ENCODE assay signal across 21 cellular contexts in genomic region chr6:129485746-129486145, GRCh38.
A peak's percentile ranks its signal among the peaks of the same experiment; 100 is the strongest.
DNase-seq lines count a peak whose midpoint lies in the region; ATAC-seq and TF ChIP-seq lines count a peak whose summit lies in the region.
"Had no signal": no experiment of that assay in that cellular context is flagged by ENCODE, and none has a peak within 500 bp of the region (broad histone marks: within the 10 kb centered on the region; RNA-seq: fewer than 3 reads in every experiment).

No MANE protein-coding gene starts in this region.

- no peak overlapping the region for H3K4me3 Mint-ChIP-seq in MCF 10A (ENCODE audit: unreplicated experiment)
- H3K4me3 Mint-ChIP-seq: B cell; T-helper 1 cell treated with Interleukin-12 subunit alpha and Interleukin-12 subunit beta and Interleukin-4 antibody, amounts not matched to agents 30 μg/mL and 1 μg/mL, for 36 hours had no signal

- H3K27ac ChIP-seq in breast epithelium = peak overlapping the region; percentile 15 to 22
- H3K27ac ChIP-seq in dorsolateral prefrontal cortex = peak overlapping the region in 58 of 59 donors; percentile 6 to 87 (median 66)
- H3K27ac ChIP-seq in substantia nigra (ENCODE audit: low read depth, low read length, poor library complexity, severe bottlenecking) = peak overlapping the region; percentile 13
- no peak overlapping the region for H3K27ac ChIP-seq in effector memory CD4-positive, alpha-beta T cell (ENCODE audit: insufficient read depth, low read length, poor library complexity, severe bottlenecking)
- H3K27ac ChIP-seq: colonic mucosa, left ventricle myocardium inferior, pancreas had no signal

- no peak overlapping the region for H3K27ac Mint-ChIP-seq in MCF 10A (ENCODE audit: low read depth, unreplicated experiment)
- H3K27ac Mint-ChIP-seq: B cell; T-helper 1 cell treated with Interleukin-12 subunit alpha and Interleukin-12 subunit beta and Interleukin-4 antibody, amounts not matched to agents 30 μg/mL and 1 μg/mL, for 36 hours had no signal

- no peaks in the 10 kb centered on the region for H3K27me3 Mint-ChIP-seq in MCF 10A (ENCODE audit: insufficient read depth, unreplicated experiment)

- no TSS peak for BruUV-seq in MCF 10A (replicated peaks; lab: Mats Ljungman, UMichigan)

- no peaks in the 10 kb centered on the region for H3K27me3 ChIP-seq in breast epithelium
- H3K27me3 ChIP-seq in dorsolateral prefrontal cortex = no peaks in the 10 kb centered on the region
- no peaks in the 10 kb centered on the region for H3K27me3 ChIP-seq in effector memory CD4-positive, alpha-beta T cell (replicated peaks; ENCODE audit: control insufficient read depth, insufficient read depth, low read length, poor library complexity, severe bottlenecking)
- H3K27me3 ChIP-seq: colonic mucosa, pancreas had no signal

- H3K36me3 ChIP-seq in breast epithelium = no peaks in the 10 kb centered on the region
- no peaks in the 10 kb centered on the region for H3K36me3 ChIP-seq in effector memory CD4-positive, alpha-beta T cell (ENCODE audit: control insufficient read depth, insufficient read depth, low read length)
- H3K36me3 ChIP-seq: colonic mucosa, pancreas had no signal

- H3K4me3 ChIP-seq in breast epithelium = no peak overlapping the region
- peak overlapping the region in 1 of 59 donors; percentile 17 for H3K4me3 ChIP-seq in dorsolateral prefrontal cortex
- H3K4me3 ChIP-seq in effector memory CD4-positive, alpha-beta T cell (ENCODE audit: insufficient read depth, low read depth, low read length, poor library complexity, severe bottlenecking) = no peak overlapping the region
- H3K4me3 ChIP-seq: colonic mucosa, left ventricle myocardium inferior, pancreas had no signal

- H3K4me1 Mint-ChIP-seq in MCF 10A (ENCODE audit: insufficient read depth, unreplicated experiment) = peaks cover 14% of the 10 kb centered on the region

- peaks cover 0 to 5% of the 10 kb centered on the region in 2 donors for H3K4me1 ChIP-seq in breast epithelium
- H3K4me1 ChIP-seq in effector memory CD4-positive, alpha-beta T cell (ENCODE audit: control insufficient read depth, insufficient read depth, low read length, poor library complexity, severe bottlenecking) = peaks cover 11% of the 10 kb centered on the region
- H3K4me1 ChIP-seq: colonic mucosa had no signal

- CTCF ChIA-PET in MCF 10A (lab: Yijun Ruan, JAX) = interaction anchor here (1.5 to 1.9 kb wide), 2 partner anchors 12 to 14 kb away, joined by 5 to 6 read pairs; no protein-coding TSS in a partner anchor

- no peak for TF ChIP-seq POLR2A in breast epithelium (IDR thresholded peaks at IDR 0.05)

- H3K36me3 Mint-ChIP-seq in MCF 10A (ENCODE audit: insufficient read depth, unreplicated experiment) = peaks cover 5% of the 10 kb centered on the region

- no peaks in the 10 kb centered on the region for H3K9me3 Mint-ChIP-seq in MCF 10A (ENCODE audit: unreplicated experiment)
- H3K9me3 Mint-ChIP-seq: T-helper 1 cell treated with Interleukin-12 subunit alpha and Interleukin-12 subunit beta and Interleukin-4 antibody, amounts not matched to agents 30 μg/mL and 1 μg/mL, for 36 hours had no signal

- POLR2A ChIA-PET in MCF 10A (lab: Yijun Ruan, JAX) = interaction anchor here (1.1 kb wide), 1 partner anchor 16 kb away, joined by 5 read pairs; no protein-coding TSS in a partner anchor

- DNase-seq in breast epithelium (ENCODE audit: low spot score in 2 of 2) (no peak), MCF 10A (ENCODE audit: unreplicated experiment) (no peak), NCI-H524 (lab: John Stamatoyannopoulos, UW) (peak; percentile 76 to 87), dorsolateral prefrontal cortex (peak in 3 of 10 donors; percentile 44 to 66 (median 59)), substantia nigra (lab: John Stamatoyannopoulos, UW) (peak in 6 of 49 donors; percentile 11 to 47 (median 17))
- no peak for DNase-seq in activated CD4-positive, alpha-beta T cell treated with anti-CD3 and anti-CD28 coated beads for 1 hour
- no peak for DNase-seq in effector memory CD4-positive, alpha-beta T cell
- DNase-seq: activated CD4-positive, CD25-positive, alpha-beta regulatory T cell; activated effector memory CD4-positive, alpha-beta T cell treated with Interleukin-2 at 50 U/mL for 16 hours; aorta; colonic mucosa; foreskin fibroblast; left ventricle myocardium inferior; NCI-H1048; NCI-H226; pancreas; SHP77; stimulated activated CD4-positive, alpha-beta T cell treated with anti-CD3 and anti-CD28 coated beads, Interleukin-2, amount 100 ng/mL, for 48 hours had no signal

- ATAC-seq in HG02970 (IDR thresholded peaks at IDR 0.05; ENCODE audit: low FRiP score, unreplicated experiment) = no peak
- ATAC-seq: pancreas had no signal

- TF ChIP-seq CTCF in breast epithelium (IDR thresholded peaks at IDR 0.05) (no peak), MCF 10A (IDR thresholded peaks at IDR 0.05; ENCODE audit: unreplicated experiment) (no peak), dorsolateral prefrontal cortex (IDR thresholded peaks at IDR 0.05 in 54 of 56, conservative IDR thresholded peaks at IDR 0.05 in 2 of 56; ENCODE audit: low read depth in 1 of 56, partially characterized antibody in 56 of 56) (no peak)

- no peaks in the 10 kb centered on the region for H3K9me3 ChIP-seq in breast epithelium
- H3K9me3 ChIP-seq in effector memory CD4-positive, alpha-beta T cell (ENCODE audit: control insufficient read depth, low read length) = no peaks in the 10 kb centered on the region
- H3K9me3 ChIP-seq: colonic mucosa, left ventricle myocardium inferior, pancreas had no signal

- intact Hi-C loops in breast epithelium (cut with DNase I; ENCODE audit: low total_unique reads) (no loop called here), MCF 10A (cut with micrococcal nuclease) (no loop called here), dorsolateral prefrontal cortex (cut with DNase I) (no loop called here)

Comparison
In these comparisons a context has a peak if more than half of its experiments do, and no peak if none do; other contexts are left out.
1. DNase-seq: peak in NCI-H524 (2 of 2); none in breast epithelium (0 of 2), MCF 10A (single experiment), activated CD4-positive, alpha-beta T cell treated with anti-CD3 and anti-CD28 coated beads for 1 hour (single experiment) and effector memory CD4-positive, alpha-beta T cell (0 of 3).